ENCODE assay signal across 20 cellular contexts in the genomic region with DNA sequence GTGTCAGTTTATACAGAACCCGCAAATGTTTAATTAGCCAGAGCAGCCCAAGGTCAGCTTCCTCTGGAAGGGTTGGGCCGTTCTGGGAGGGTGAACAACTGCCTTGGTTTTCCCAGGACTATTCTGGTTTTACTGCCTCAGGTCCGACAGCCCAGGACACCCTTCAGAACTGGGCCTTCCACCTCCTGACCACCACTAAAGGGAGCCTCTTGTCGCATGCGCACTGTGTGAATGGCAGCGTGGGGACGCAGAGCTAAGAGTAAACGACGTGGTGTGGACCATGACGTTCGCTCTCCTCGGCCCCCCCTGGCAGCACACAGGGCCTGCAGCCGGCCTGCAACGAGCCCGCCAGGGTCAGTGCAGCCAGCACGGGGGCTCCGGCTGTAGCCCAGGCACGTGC.
DNase-seq lines count a peak whose midpoint lies in the region; ATAC-seq, FAIRE-seq and TF ChIP-seq lines count a peak whose summit lies in the region.
"Had no signal": no experiment of that assay in that cellular context is flagged by ENCODE, and none has a peak within 500 bp of the region (broad histone marks: within the 10 kb centered on the region; RNA-seq: fewer than 3 reads in every experiment).

No MANE protein-coding gene starts in this region.

- FAIRE-seq in pancreas (lab: Jason Lieb, UNC), result no peak
- FAIRE-seq: G401.6 had no signal

- H3K36me3 ChIP-seq in breast epithelium (no peaks in the 10 kb centered on the region), pancreas (peaks cover 0 to 3% (median 0%) of the 10 kb centered on the region in 3 donors), thyroid gland (no peaks in the 10 kb centered on the region)

- peaks cover 11% of the 10 kb centered on the region for H3K4me1 Mint-ChIP-seq in MCF 10A (ENCODE audit: insufficient read depth, unreplicated experiment)
- H3K4me1 Mint-ChIP-seq in activated CD4-positive, alpha-beta T cell treated with anti-CD3 and anti-CD28 coated beads for 36 hours, result no peaks in the 10 kb centered on the region
- H3K4me1 Mint-ChIP-seq: activated naive CD4-positive, alpha-beta T cell treated with anti-CD3 and anti-CD28 coated beads, Interleukin-2, amount 50 U/mL, for 24 hours had no signal

- WGBS in pancreas, 2 donors, result 48 to 49% methylated on average over 18 of the region's 18 CpGs
- WGBS in thyroid gland, 2 donors, result 75 to 76% methylated on average over 14 to 15 of the region's 18 CpGs

- H3K4me3 ChIP-seq in breast epithelium (no peak overlapping the region), pancreas (no peak overlapping the region), thyroid gland (replicated peaks in 1 of 3) (no peak overlapping the region)
- H3K4me3 ChIP-seq: mucosa of descending colon had no signal

- no peak overlapping the region for H3K27ac Mint-ChIP-seq in MCF 10A (ENCODE audit: low read depth, unreplicated experiment)
- H3K27ac Mint-ChIP-seq in activated CD4-positive, alpha-beta T cell treated with anti-CD3 and anti-CD28 coated beads for 36 hours, result no peak overlapping the region
- H3K27ac Mint-ChIP-seq: activated CD8-positive, alpha-beta T cell treated with anti-CD3 and anti-CD28 coated beads, Interleukin-2, amount 10 ng/mL, durations not matched to agents 7 days and 5 days; activated naive CD4-positive, alpha-beta T cell treated with anti-CD3 and anti-CD28 coated beads, Interleukin-2, amount 50 U/mL, for 24 hours had no signal

- H3K4me1 ChIP-seq in breast epithelium (no peaks in the 10 kb centered on the region), foreskin keratinocyte (peaks cover 38% of the 10 kb centered on the region), pancreas (peaks cover 29 to 51% (median 42%) of the 10 kb centered on the region in 3 donors), thyroid gland (peaks cover 65 to 68% of the 10 kb centered on the region in 2 donors)

- H3K27ac ChIP-seq in breast epithelium (peak overlapping the region; percentile 50 to 81), foreskin keratinocyte (peak overlapping the region; percentile 91), pancreas (peak overlapping the region in 3 of 4 donors; percentile 13 to 73 (median 41)), thyroid gland (peak overlapping the region in 2 of 3 donors; percentile 84 to 94)
- H3K27ac ChIP-seq: KMS-11 had no signal

- no peaks in the 10 kb centered on the region for H3K9me3 ChIP-seq in breast epithelium
- no peaks in the 10 kb centered on the region for H3K9me3 ChIP-seq in pancreas
- no peaks in the 10 kb centered on the region for H3K9me3 ChIP-seq in thyroid gland
- H3K9me3 ChIP-seq: mucosa of descending colon had no signal

- H3K36me3 Mint-ChIP-seq in MCF 10A (ENCODE audit: insufficient read depth, unreplicated experiment), result peaks cover 26% of the 10 kb centered on the region
- H3K36me3 Mint-ChIP-seq in activated CD4-positive, alpha-beta T cell treated with anti-CD3 and anti-CD28 coated beads for 36 hours (ENCODE audit: low read depth), result peaks cover 2% of the 10 kb centered on the region

- POLR2A ChIA-PET in MCF 10A (lab: Yijun Ruan, JAX), result interaction anchor here (1.0 to 1.3 kb wide), 3 partner anchors 10 to 376 kb away, joined by 3 to 4 read pairs (median 3); partner anchors contain the start of gene AOPEP
- POLR2A ChIA-PET in activated CD4-positive, alpha-beta T cell treated with anti-CD3 and anti-CD28 coated beads for 36 hours (lab: Charles Lee), result no interaction called here

- TF ChIP-seq CTCF in breast epithelium (IDR thresholded peaks at IDR 0.05), result no peak
- no peak for TF ChIP-seq CTCF in MCF 10A (IDR thresholded peaks at IDR 0.05; ENCODE audit: unreplicated experiment)
- TF ChIP-seq CTCF in foreskin keratinocyte (conservative IDR thresholded peaks at IDR 0.05), result no peak
- TF ChIP-seq CTCF in pancreas (IDR thresholded peaks at IDR 0.05), result no peak
- no peak for TF ChIP-seq CTCF in thyroid gland (IDR thresholded peaks at IDR 0.05)

- ATAC-seq in foreskin keratinocyte, result no peak
- ATAC-seq in pancreas, result peak; percentile 27 to 66 (median 47)
- no peak for ATAC-seq in activated CD4-positive, alpha-beta T cell treated with anti-CD3 and anti-CD28 coated beads for 36 hours
- ATAC-seq in GM19351 (IDR thresholded peaks at IDR 0.05; ENCODE audit: unreplicated experiment), result no peak
- ATAC-seq: activated CD8-positive, alpha-beta T cell treated with anti-CD3 and anti-CD28 coated beads, Interleukin-2, amount 10 ng/mL, durations not matched to agents 7 days and 5 days; mucosa of descending colon had no signal

- BruUV-seq in MCF 10A (replicated peaks; lab: Mats Ljungman, UMichigan), result no TSS peak

- H3K27me3 Mint-ChIP-seq in MCF 10A (ENCODE audit: insufficient read depth, unreplicated experiment), result no peaks in the 10 kb centered on the region
- H3K27me3 Mint-ChIP-seq in activated CD4-positive, alpha-beta T cell treated with anti-CD3 and anti-CD28 coated beads for 36 hours, result no peaks in the 10 kb centered on the region
- H3K27me3 Mint-ChIP-seq: activated naive CD4-positive, alpha-beta T cell treated with anti-CD3 and anti-CD28 coated beads, Interleukin-2, amount 50 U/mL, for 24 hours had no signal

- no peak for DNase-seq in breast epithelium (ENCODE audit: low spot score in 2 of 2)
- DNase-seq in MCF 10A (ENCODE audit: unreplicated experiment), result no peak
- DNase-seq in foreskin keratinocyte, result no peak
- peak in 3 of 6 donors; percentile 30 to 63 (median 58) for DNase-seq in pancreas
- peak; percentile 27 to 46 for DNase-seq in thyroid gland
- DNase-seq in activated CD4-positive, alpha-beta T cell treated with anti-CD3 and anti-CD28 coated beads for 36 hours, result no peak
- no peak for DNase-seq in NCI-H446 (lab: John Stamatoyannopoulos, UW)
- DNase-seq: activated CD8-positive, alpha-beta T cell treated with anti-CD3 and anti-CD28 coated beads, Interleukin-2, amount 10 ng/mL, durations not matched to agents 7 days and 5 days; activated T-cell treated with anti-CD3 and anti-CD28 coated beads, Interleukin-2, amount 50 U/mL, for 48 hours; HCEC 1CT; kidney glomerular epithelial cell; mucosa of descending colon; NCI-H2081; SIG-M5; stimulated activated CD4-positive, alpha-beta T cell treated with anti-CD3 and anti-CD28 coated beads, Interleukin-2, amount 100 ng/mL, for 48 hours; T-helper 1 cell had no signal

- no peak for TF ChIP-seq POLR2A in breast epithelium (IDR thresholded peaks at IDR 0.05)
- no peak for TF ChIP-seq POLR2A in thyroid gland (IDR thresholded peaks at IDR 0.05)

- H3K27me3 ChIP-seq in breast epithelium, result no peaks in the 10 kb centered on the region
- H3K27me3 ChIP-seq in foreskin keratinocyte, result no peaks in the 10 kb centered on the region
- H3K27me3 ChIP-seq in pancreas, result no peaks in the 10 kb centered on the region
- no peaks in the 10 kb centered on the region for H3K27me3 ChIP-seq in thyroid gland

- no peaks in the 10 kb centered on the region for H3K9me3 Mint-ChIP-seq in MCF 10A (ENCODE audit: unreplicated experiment)
- H3K9me3 Mint-ChIP-seq in activated CD4-positive, alpha-beta T cell treated with anti-CD3 and anti-CD28 coated beads for 36 hours (ENCODE audit: low read depth), result no peaks in the 10 kb centered on the region
- H3K9me3 Mint-ChIP-seq: activated naive CD4-positive, alpha-beta T cell treated with anti-CD3 and anti-CD28 coated beads, Interleukin-2, amount 50 U/mL, for 24 hours had no signal

- intact Hi-C loops in breast epithelium (cut with DNase I; ENCODE audit: low total_unique reads), result no loop called here
- intact Hi-C loops in MCF 10A (cut with micrococcal nuclease), result no loop called here
- intact Hi-C loops in pancreas (cut with DNase I), result no loop called here
- intact Hi-C loops in thyroid gland (cut with DNase I), result no loop called here
- intact Hi-C loops in activated CD4-positive, alpha-beta T cell treated with anti-CD3 and anti-CD28 coated beads for 36 hours (cut with DNase I, micrococcal nuclease), result no loop called here

- CTCF ChIA-PET in MCF 10A (lab: Yijun Ruan, JAX), result interaction anchor here (0.7 to 1.2 kb wide), 3 partner anchors 9 to 71 kb away, joined by 3 to 6 read pairs (median 3); no protein-coding TSS in a partner anchor
- CTCF ChIA-PET in activated CD4-positive, alpha-beta T cell treated with anti-CD3 and anti-CD28 coated beads for 36 hours (lab: Charles Lee), result interaction anchor here (0.8 kb wide), 1 partner anchor 413 kb away, joined by 3 read pairs; no protein-coding TSS in a partner anchor

- no peak overlapping the region for H3K4me3 Mint-ChIP-seq in MCF 10A (ENCODE audit: unreplicated experiment)
- H3K4me3 Mint-ChIP-seq in activated CD4-positive, alpha-beta T cell treated with anti-CD3 and anti-CD28 coated beads for 36 hours, result no peak overlapping the region
- H3K4me3 Mint-ChIP-seq: activated CD8-positive, alpha-beta T cell treated with anti-CD3 and anti-CD28 coated beads, Interleukin-2, amount 10 ng/mL, durations not matched to agents 7 days and 5 days; activated naive CD4-positive, alpha-beta T cell treated with anti-CD3 and anti-CD28 coated beads, Interleukin-2, amount 50 U/mL, for 24 hours had no signal

Comparison
In these comparisons a context has a peak if more than half of its experiments do, and no peak if none do; other contexts are left out.
1. DNase-seq: peak in thyroid gland (2 of 2); none in breast epithelium (0 of 2), MCF 10A (single experiment), foreskin keratinocyte (0 of 2), activated CD4-positive, alpha-beta T cell treated with anti-CD3 and anti-CD28 coated beads for 36 hours (single experiment) and NCI-H446 (0 of 2).
2. H3K27ac ChIP-seq: peak in every context shown above with its lines; median percentile 91 in foreskin keratinocyte; 89 in thyroid gland; 66 in breast epithelium; 41 in pancreas.
3. ATAC-seq: peak in pancreas (4 of 4); none in foreskin keratinocyte (single experiment), activated CD4-positive, alpha-beta T cell treated with anti-CD3 and anti-CD28 coated beads for 36 hours (single experiment) and GM19351 (single experiment).